1 cellular context compared by ENCODE assay signal in the genomic region with DNA sequence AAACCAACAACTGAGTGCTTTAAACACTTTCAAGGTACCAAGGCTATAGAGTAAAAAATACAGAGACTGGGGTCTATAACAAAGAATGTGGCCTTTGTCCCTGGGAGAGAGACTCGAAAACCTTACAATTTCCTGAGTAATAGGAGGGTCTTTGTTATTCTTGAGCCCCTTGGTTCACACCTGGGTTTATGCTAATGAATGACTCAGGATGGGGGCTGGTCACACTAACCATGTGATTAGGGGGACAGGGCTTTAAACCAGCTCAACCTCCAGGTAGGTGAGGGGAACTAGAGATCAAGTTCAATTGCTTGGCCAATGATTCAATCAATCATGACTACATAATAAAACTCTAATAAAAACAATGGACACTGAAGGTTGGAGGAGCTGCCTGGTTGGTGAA.
TF ChIP-seq lines count a peak whose summit lies in the region.

No MANE protein-coding gene starts in this region.

TF ChIP-seq in WTC11, 78 proteins besides CTCF, POLR2A, EP300 and RAD21 (continued from another document):
- TF ChIP-seq, protein P1, sequence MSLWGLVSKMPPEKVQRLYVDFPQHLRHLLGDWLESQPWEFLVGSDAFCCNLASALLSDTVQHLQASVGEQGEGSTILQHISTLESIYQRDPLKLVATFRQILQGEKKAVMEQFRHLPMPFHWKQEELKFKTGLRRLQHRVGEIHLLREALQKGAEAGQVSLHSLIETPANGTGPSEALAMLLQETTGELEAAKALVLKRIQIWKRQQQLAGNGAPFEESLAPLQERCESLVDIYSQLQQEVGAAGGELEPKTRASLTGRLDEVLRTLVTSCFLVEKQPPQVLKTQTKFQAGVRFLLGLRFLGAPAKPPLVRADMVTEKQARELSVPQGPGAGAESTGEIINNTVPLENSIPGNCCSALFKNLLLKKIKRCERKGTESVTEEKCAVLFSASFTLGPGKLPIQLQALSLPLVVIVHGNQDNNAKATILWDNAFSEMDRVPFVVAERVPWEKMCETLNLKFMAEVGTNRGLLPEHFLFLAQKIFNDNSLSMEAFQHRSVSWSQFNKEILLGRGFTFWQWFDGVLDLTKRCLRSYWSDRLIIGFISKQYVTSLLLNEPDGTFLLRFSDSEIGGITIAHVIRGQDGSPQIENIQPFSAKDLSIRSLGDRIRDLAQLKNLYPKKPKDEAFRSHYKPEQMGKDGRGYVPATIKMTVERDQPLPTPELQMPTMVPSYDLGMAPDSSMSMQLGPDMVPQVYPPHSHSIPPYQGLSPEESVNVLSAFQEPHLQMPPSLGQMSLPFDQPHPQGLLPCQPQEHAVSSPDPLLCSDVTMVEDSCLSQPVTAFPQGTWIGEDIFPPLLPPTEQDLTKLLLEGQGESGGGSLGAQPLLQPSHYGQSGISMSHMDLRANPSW (CRISPR knock-in tag; conservative IDR thresholded peaks at IDR 0.05; ENCODE audit: low read depth): no peak
- TF ChIP-seq, protein P2, sequence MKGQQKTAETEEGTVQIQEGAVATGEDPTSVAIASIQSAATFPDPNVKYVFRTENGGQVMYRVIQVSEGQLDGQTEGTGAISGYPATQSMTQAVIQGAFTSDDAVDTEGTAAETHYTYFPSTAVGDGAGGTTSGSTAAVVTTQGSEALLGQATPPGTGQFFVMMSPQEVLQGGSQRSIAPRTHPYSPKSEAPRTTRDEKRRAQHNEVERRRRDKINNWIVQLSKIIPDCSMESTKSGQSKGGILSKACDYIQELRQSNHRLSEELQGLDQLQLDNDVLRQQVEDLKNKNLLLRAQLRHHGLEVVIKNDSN (CRISPR knock-in tag; IDR thresholded peaks at IDR 0.05): peak; percentile 65; the same call in 1 of the 2 replicates
- TF ChIP-seq ZNF263 (CRISPR knock-in tag; IDR thresholded peaks at IDR 0.05; ENCODE audit: low read depth): no peak
- TF ChIP-seq, protein P3, sequence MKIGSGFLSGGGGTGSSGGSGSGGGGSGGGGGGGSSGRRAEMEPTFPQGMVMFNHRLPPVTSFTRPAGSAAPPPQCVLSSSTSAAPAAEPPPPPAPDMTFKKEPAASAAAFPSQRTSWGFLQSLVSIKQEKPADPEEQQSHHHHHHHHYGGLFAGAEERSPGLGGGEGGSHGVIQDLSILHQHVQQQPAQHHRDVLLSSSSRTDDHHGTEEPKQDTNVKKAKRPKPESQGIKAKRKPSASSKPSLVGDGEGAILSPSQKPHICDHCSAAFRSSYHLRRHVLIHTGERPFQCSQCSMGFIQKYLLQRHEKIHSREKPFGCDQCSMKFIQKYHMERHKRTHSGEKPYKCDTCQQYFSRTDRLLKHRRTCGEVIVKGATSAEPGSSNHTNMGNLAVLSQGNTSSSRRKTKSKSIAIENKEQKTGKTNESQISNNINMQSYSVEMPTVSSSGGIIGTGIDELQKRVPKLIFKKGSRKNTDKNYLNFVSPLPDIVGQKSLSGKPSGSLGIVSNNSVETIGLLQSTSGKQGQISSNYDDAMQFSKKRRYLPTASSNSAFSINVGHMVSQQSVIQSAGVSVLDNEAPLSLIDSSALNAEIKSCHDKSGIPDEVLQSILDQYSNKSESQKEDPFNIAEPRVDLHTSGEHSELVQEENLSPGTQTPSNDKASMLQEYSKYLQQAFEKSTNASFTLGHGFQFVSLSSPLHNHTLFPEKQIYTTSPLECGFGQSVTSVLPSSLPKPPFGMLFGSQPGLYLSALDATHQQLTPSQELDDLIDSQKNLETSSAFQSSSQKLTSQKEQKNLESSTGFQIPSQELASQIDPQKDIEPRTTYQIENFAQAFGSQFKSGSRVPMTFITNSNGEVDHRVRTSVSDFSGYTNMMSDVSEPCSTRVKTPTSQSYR (CRISPR knock-in tag; IDR thresholded peaks at IDR 0.05): no peak
- TF ChIP-seq NFE2L1 (CRISPR knock-in tag; IDR thresholded peaks at IDR 0.05): no peak
TF ChIP-seq in WTC11: peak in this region for 2.
